Comparison of ENCODE assay signal across 8 cellular contexts in the genomic region with DNA sequence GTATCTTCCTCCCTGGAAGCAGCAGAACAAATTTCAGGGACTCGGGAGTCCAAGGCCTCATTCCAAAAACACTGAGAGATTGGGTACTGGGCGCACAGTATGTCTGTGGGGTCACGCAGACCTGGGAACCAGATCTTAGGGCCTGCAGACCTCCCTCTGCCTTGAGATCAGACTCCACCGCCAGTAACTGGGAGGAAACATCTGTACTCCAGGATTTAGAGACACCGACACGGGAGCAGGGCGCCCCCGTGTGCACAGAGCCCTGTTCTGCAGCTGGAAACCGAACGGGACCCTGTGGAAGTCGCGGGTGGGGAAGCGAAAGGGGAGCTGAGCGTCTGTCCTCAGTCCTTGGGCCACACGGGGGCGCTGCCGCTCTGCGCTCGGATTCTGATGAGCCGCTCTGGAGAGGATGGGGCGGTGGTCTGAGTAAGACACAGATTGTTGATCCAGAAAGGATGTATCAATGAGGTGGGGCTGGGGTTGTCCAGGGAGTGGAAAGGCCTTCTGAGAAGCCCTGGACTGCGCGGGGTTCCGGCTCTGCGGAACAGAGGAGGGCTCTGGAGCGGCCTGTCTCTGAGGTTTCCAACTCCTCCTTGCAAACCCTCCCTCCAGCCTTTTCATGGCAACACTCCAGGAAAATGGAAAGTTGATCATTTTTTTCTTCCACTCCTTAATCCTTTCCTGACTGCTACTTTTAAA. TPM values are rescaled to one million over a fixed set of nuclear protein-coding genes. Genes with fewer than 3 reads are reported as not detected.
DNase-seq lines count a peak whose midpoint lies in the region; ATAC-seq and TF ChIP-seq lines count a peak whose summit lies in the region.
"Not testable (repeated sequence)": the region's sequence is repeated elsewhere in the genome, so short reads cannot be mapped to it uniquely, and the experiment has no call there.

No MANE protein-coding gene starts in this region.

- TF ChIP-seq CTCF in GM10248 (IDR thresholded peaks at IDR 0.05; ENCODE audit: control extremely low read depth, extremely low read depth, low read depth, missing control alignments) (peak; percentile 82), LNCaP clone FGC (IDR thresholded peaks at IDR 0.05; ENCODE audit: control insufficient read depth, extremely low read depth, insufficient read depth) (peak; percentile 82), gastrocnemius medialis (IDR thresholded peaks at IDR 0.05 in 4 of 5, conservative IDR thresholded peaks at IDR 0.05 in 1 of 5) (peak; percentile 44 to 57 (median 52))

- H3K36me3 Mint-ChIP-seq in activated CD8-positive, alpha-beta T cell treated with anti-CD3 and anti-CD28 coated beads, Interleukin-2, amount 10 ng/mL, durations not matched to agents 7 days and 5 days (ENCODE audit: low read depth) = not testable (repeated sequence)

- POLR2A ChIA-PET in GM10248 (lab: Yijun Ruan, JAX) = not testable (repeated sequence)
- POLR2A ChIA-PET in activated CD8-positive, alpha-beta T cell treated with anti-CD3 and anti-CD28 coated beads, Interleukin-2, amount 10 ng/mL, durations not matched to agents 7 days and 5 days (lab: Charles Lee) = interaction anchor here (0.5 to 1.8 kb wide), 2 partner anchors 40 to 91 kb away, joined by 4 to 5 read pairs; no protein-coding TSS in a partner anchor

- intact Hi-C loops in gastrocnemius medialis (cut with DNase I; ENCODE audit: low total_unique reads) = not testable (repeated sequence)

- H3K27me3 Mint-ChIP-seq in activated CD8-positive, alpha-beta T cell treated with anti-CD3 and anti-CD28 coated beads, Interleukin-2, amount 10 ng/mL, durations not matched to agents 7 days and 5 days (ENCODE audit: low read depth) = peaks cover 84% of the 10 kb centered on the region

- in situ Hi-C loops in gastrocnemius medialis (cut with MboI; ENCODE audit: low sequenced_read_pairs in 4 of 4) = not testable (repeated sequence)

- TF ChIP-seq POLR2A in gastrocnemius medialis (IDR thresholded peaks at IDR 0.05) = not testable (repeated sequence)

- not testable (repeated sequence) for H3K4me1 ChIP-seq in gastrocnemius medialis

- not testable (repeated sequence) for H3K9me3 Mint-ChIP-seq in activated CD8-positive, alpha-beta T cell treated with anti-CD3 and anti-CD28 coated beads, Interleukin-2, amount 10 ng/mL, durations not matched to agents 7 days and 5 days (ENCODE audit: insufficient read depth)

- peaks cover 29% of the 10 kb centered on the region for H3K4me1 Mint-ChIP-seq in activated CD8-positive, alpha-beta T cell treated with anti-CD3 and anti-CD28 coated beads, Interleukin-2, amount 10 ng/mL, durations not matched to agents 7 days and 5 days (ENCODE audit: low read depth)

- DNase-seq in GM10248 (ENCODE audit: extremely low spot score) (peak; percentile 91), LNCaP clone FGC (ENCODE audit: low read depth) (peak; percentile 28), OCI-M1 (lab: John Stamatoyannopoulos, UW) (peak; percentile 95), cerebellar cortex (ENCODE audit: low spot score) (peak; percentile 78), inferior parietal cortex (ENCODE audit: extremely low spot score) (peak; percentile 79), gastrocnemius medialis (peak in 1 of 2 donors; percentile 46), ureter (ENCODE audit: low spot score) (peak; percentile 81)
- DNase-seq in activated CD8-positive, alpha-beta T cell treated with anti-CD3 and anti-CD28 coated beads, Interleukin-2, amount 10 ng/mL, durations not matched to agents 7 days and 5 days = peak; percentile 89

- H3K4me3 Mint-ChIP-seq in activated CD8-positive, alpha-beta T cell treated with anti-CD3 and anti-CD28 coated beads, Interleukin-2, amount 10 ng/mL, durations not matched to agents 7 days and 5 days = not testable (repeated sequence)

- ATAC-seq in activated CD8-positive, alpha-beta T cell treated with anti-CD3 and anti-CD28 coated beads, Interleukin-2, amount 10 ng/mL, durations not matched to agents 7 days and 5 days = peak; percentile 86
- ATAC-seq in gastrocnemius medialis = peak; percentile 58 to 69

- H3K27me3 ChIP-seq in gastrocnemius medialis = peaks cover 35 to 88% (median 86%) of the 10 kb centered on the region in 3 donors

- not testable (repeated sequence) for H3K27ac ChIP-seq in gastrocnemius medialis

- not testable (repeated sequence) for H3K4me3 ChIP-seq in LNCaP clone FGC (ENCODE audit: low read depth, low read length); gastrocnemius medialis

- H3K36me3 ChIP-seq in gastrocnemius medialis = not testable (repeated sequence)

- H3K9me3 ChIP-seq in gastrocnemius medialis = not testable (repeated sequence)

- CTCF ChIA-PET in GM10248 (lab: Yijun Ruan, JAX) = interaction anchor here (0.6 to 7.1 kb wide), 49 partner anchors 11 to 626 kb away, joined by 3 to 75 read pairs (median 4); partner anchors contain the start of gene DHX16
- CTCF ChIA-PET in activated CD8-positive, alpha-beta T cell treated with anti-CD3 and anti-CD28 coated beads, Interleukin-2, amount 10 ng/mL, durations not matched to agents 7 days and 5 days (lab: Charles Lee) = interaction anchor here (0.6 to 6.3 kb wide), 43 partner anchors 12 to 1189 kb away, joined by 3 to 76 read pairs (median 3); partner anchors contain the start of genes DDR1, DHX16 and MRPS18B

- H3K27ac Mint-ChIP-seq in activated CD8-positive, alpha-beta T cell treated with anti-CD3 and anti-CD28 coated beads, Interleukin-2, amount 10 ng/mL, durations not matched to agents 7 days and 5 days = not testable (repeated sequence)

RNA-seq across cellular contexts. Expression of gene HLA-E, which starts 35.7 kb away (rescaled TPM):
- total RNA-seq in activated CD8-positive, alpha-beta T cell treated with anti-CD3 and anti-CD28 coated beads, Interleukin-2, amount 10 ng/mL, durations not matched to agents 7 days and 5 days = 100 to 1,000 TPM; 523 to 536 TPM
- total RNA-seq in gastrocnemius medialis (100 to 1,000 TPM; 135 to 248 (median 157) TPM), ureter (330 TPM)
